Comparison of ENCODE assay signal across 9 cellular contexts in the genomic region with DNA sequence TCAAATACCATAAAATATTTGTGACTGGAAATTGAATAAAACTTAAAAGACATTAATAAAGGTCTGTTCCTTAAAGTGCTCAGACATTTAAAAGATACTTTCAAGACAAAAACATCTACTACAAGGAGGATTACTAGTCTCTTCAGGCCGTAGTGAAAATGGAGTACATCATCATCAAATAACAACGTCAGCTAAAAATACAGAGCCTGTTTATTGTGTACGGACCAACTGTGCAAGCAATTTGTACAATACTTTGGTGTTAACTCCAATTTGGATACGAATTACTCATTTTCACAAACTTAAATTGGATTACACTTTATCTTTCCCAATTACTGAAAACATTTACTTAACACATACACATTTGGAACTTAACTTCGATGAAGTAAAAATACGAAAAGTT.
A peak's percentile ranks its signal among the peaks of the same experiment; 100 is the strongest.
DNase-seq lines count a peak whose midpoint lies in the region; ATAC-seq lines count a peak whose summit lies in the region.
"Had no signal": no experiment of that assay in that cellular context is flagged by ENCODE, and none has a peak within 500 bp of the region (broad histone marks: within the 10 kb centered on the region; RNA-seq: fewer than 3 reads in every experiment).

No MANE protein-coding gene starts in this region.

- H3K4me3 Mint-ChIP-seq in stimulated activated naive CD8-positive, alpha-beta T cell treated with anti-CD3 and anti-CD28 coated beads, Interleukin-15, Interleukin-2, amounts not matched to agents 100 ng/mL and 50 ng/mL, for 24 hours: peak overlapping the region; percentile 79
- H3K4me3 Mint-ChIP-seq in stimulated activated naive CD8-positive, alpha-beta T cell treated with anti-CD3 and anti-CD28 coated beads, Interleukin-15, amount 100 ng/mL, for 72 hours: peak overlapping the region in 1 of 2 donors; percentile 90
- no peak overlapping the region for H3K4me3 Mint-ChIP-seq in stimulated activated naive B cell treated with anti-CD40 and anti-IgM and Interleukin-4, amounts not matched to agents 10 μg/mL and 1 μg/mL and 100 μg/mL, for 72 hours

- no peaks in the 10 kb centered on the region for H3K9me3 Mint-ChIP-seq in stimulated activated naive CD8-positive, alpha-beta T cell treated with anti-CD3 and anti-CD28 coated beads, Interleukin-15, Interleukin-2, amounts not matched to agents 100 ng/mL and 50 ng/mL, for 24 hours
- H3K9me3 Mint-ChIP-seq in stimulated activated naive CD8-positive, alpha-beta T cell treated with anti-CD3 and anti-CD28 coated beads, Interleukin-15, amount 100 ng/mL, for 72 hours: no peaks in the 10 kb centered on the region
- no peaks in the 10 kb centered on the region for H3K9me3 Mint-ChIP-seq in stimulated activated naive B cell treated with anti-CD40 and anti-IgM and Interleukin-4, amounts not matched to agents 10 μg/mL and 1 μg/mL and 100 μg/mL, for 72 hours

- H3K36me3 Mint-ChIP-seq in stimulated activated naive CD8-positive, alpha-beta T cell treated with anti-CD3 and anti-CD28 coated beads, Interleukin-15, Interleukin-2, amounts not matched to agents 100 ng/mL and 50 ng/mL, for 24 hours (ENCODE audit: low read depth): no peaks in the 10 kb centered on the region
- H3K36me3 Mint-ChIP-seq in stimulated activated naive B cell treated with anti-CD40 and anti-IgM and Interleukin-4, amounts not matched to agents 10 μg/mL and 1 μg/mL and 100 μg/mL, for 72 hours: no peaks in the 10 kb centered on the region

- no peak for DNase-seq in stimulated activated naive CD8-positive, alpha-beta T cell treated with anti-CD3 and anti-CD28 coated beads, Interleukin-15, amount 100 ng/mL, for 72 hours
- DNase-seq in cerebellar cortex (ENCODE audit: low spot score): peak; percentile 63
- peak; percentile 9 for DNase-seq in midbrain (lab: John Stamatoyannopoulos, UW)
- no peak for DNase-seq in stimulated activated naive B cell treated with anti-CD40 and anti-IgM and Interleukin-4, amounts not matched to agents 10 μg/mL and 1 μg/mL and 100 μg/mL, for 72 hours
- no peak for DNase-seq in NCI-H1048 (lab: John Stamatoyannopoulos, UW)
- DNase-seq in cortex of kidney (lab: John Stamatoyannopoulos, UW): no peak
- DNase-seq: SIG-M5 had no signal

- peaks cover 15% of the 10 kb centered on the region for H3K4me1 Mint-ChIP-seq in stimulated activated naive CD8-positive, alpha-beta T cell treated with anti-CD3 and anti-CD28 coated beads, Interleukin-15, Interleukin-2, amounts not matched to agents 100 ng/mL and 50 ng/mL, for 24 hours (ENCODE audit: low read depth)
- H3K4me1 Mint-ChIP-seq in stimulated activated naive CD8-positive, alpha-beta T cell treated with anti-CD3 and anti-CD28 coated beads, Interleukin-15, amount 100 ng/mL, for 72 hours: peaks cover 25% of the 10 kb centered on the region
- peaks cover 11 to 17% of the 10 kb centered on the region in 2 donors for H3K4me1 Mint-ChIP-seq in stimulated activated naive B cell treated with anti-CD40 and anti-IgM and Interleukin-4, amounts not matched to agents 10 μg/mL and 1 μg/mL and 100 μg/mL, for 72 hours

- H3K27me3 Mint-ChIP-seq in stimulated activated naive CD8-positive, alpha-beta T cell treated with anti-CD3 and anti-CD28 coated beads, Interleukin-15, Interleukin-2, amounts not matched to agents 100 ng/mL and 50 ng/mL, for 24 hours: peaks cover 59% of the 10 kb centered on the region
- peaks cover 30% of the 10 kb centered on the region for H3K27me3 Mint-ChIP-seq in stimulated activated naive CD8-positive, alpha-beta T cell treated with anti-CD3 and anti-CD28 coated beads, Interleukin-15, amount 100 ng/mL, for 72 hours
- H3K27me3 Mint-ChIP-seq in stimulated activated naive B cell treated with anti-CD40 and anti-IgM and Interleukin-4, amounts not matched to agents 10 μg/mL and 1 μg/mL and 100 μg/mL, for 72 hours: peaks cover 33 to 41% of the 10 kb centered on the region in 2 donors

- H3K27ac Mint-ChIP-seq in stimulated activated naive CD8-positive, alpha-beta T cell treated with anti-CD3 and anti-CD28 coated beads, Interleukin-15, Interleukin-2, amounts not matched to agents 100 ng/mL and 50 ng/mL, for 24 hours: no peak overlapping the region
- H3K27ac Mint-ChIP-seq in stimulated activated naive CD8-positive, alpha-beta T cell treated with anti-CD3 and anti-CD28 coated beads, Interleukin-15, amount 100 ng/mL, for 72 hours: no peak overlapping the region
- no peak overlapping the region for H3K27ac Mint-ChIP-seq in stimulated activated naive B cell treated with anti-CD40 and anti-IgM and Interleukin-4, amounts not matched to agents 10 μg/mL and 1 μg/mL and 100 μg/mL, for 72 hours

- no peak for ATAC-seq in stimulated activated naive CD8-positive, alpha-beta T cell treated with anti-CD3 and anti-CD28 coated beads, Interleukin-15, amount 100 ng/mL, for 72 hours
- ATAC-seq in stimulated activated naive B cell treated with anti-CD40 and anti-IgM and Interleukin-4, amounts not matched to agents 10 μg/mL and 1 μg/mL and 100 μg/mL, for 72 hours (replicated peaks): no peak
- no peak for ATAC-seq in GM18873 (IDR thresholded peaks at IDR 0.05; ENCODE audit: low FRiP score, unreplicated experiment)

Comparison
In these comparisons a context has a peak if more than half of its experiments do, and no peak if none do; other contexts are left out.
1. DNase-seq: peak in cerebellar cortex (single experiment) and midbrain (single experiment); none in stimulated activated naive CD8-positive, alpha-beta T cell treated with anti-CD3 and anti-CD28 coated beads, Interleukin-15, amount 100 ng/mL, for 72 hours (0 of 2), stimulated activated naive B cell treated with anti-CD40 and anti-IgM and Interleukin-4, amounts not matched to agents 10 μg/mL and 1 μg/mL and 100 μg/mL, for 72 hours (single experiment), NCI-H1048 (single experiment) and cortex of kidney (single experiment).